In genomic region chr7:988963-989529, GRCh38 we compare ENCODE assay signal across 24 cellular contexts. TPM values are rescaled to one million over a fixed set of nuclear protein-coding genes. Genes with fewer than 3 reads are reported as not detected.
"Had no signal": no experiment of that assay in that cellular context is flagged by ENCODE, and none has a peak within 500 bp of the region (broad histone marks: within the 10 kb centered on the region; RNA-seq: fewer than 3 reads in every experiment).

No MANE protein-coding gene starts in this region.

- H3K4me3 ChIP-seq: gastroesophageal sphincter, testis had no signal

- H3K27me3 ChIP-seq: testis had no signal

- FAIRE-seq: endothelial cell of umbilical vein, keratinocyte had no signal

- H3K27ac ChIP-seq: gastroesophageal sphincter, testis had no signal

- H3K36me3 ChIP-seq: gastroesophageal sphincter, transverse colon had no signal

- H3K9me3 ChIP-seq: gastroesophageal sphincter, testis, transverse colon had no signal

- ATAC-seq: activated CD8-positive, alpha-beta memory T cell treated with anti-CD3 and anti-CD28 coated beads, Interleukin-2, amount 10 ng/mL, durations not matched to agents 7 days and 5 days; activated CD8-positive, alpha-beta T cell treated with anti-CD3 and anti-CD28 coated beads, Interleukin-2, amount 10 ng/mL, durations not matched to agents 7 days and 5 days; activated naive CD8-positive, alpha-beta T cell treated with anti-CD3 and anti-CD28 coated beads, Interleukin-2, amount 50 U/mL, for 24 hours; gastroesophageal sphincter; natural killer cell treated with Interleukin-12 subunit alpha and Interleukin-12 subunit beta and Interleukin-15 and Interleukin-18, amount 100 ng/mL, for 72 hours; right cardiac atrium; stimulated activated naive CD8-positive, alpha-beta T cell treated with anti-CD3 and anti-CD28 coated beads, Interleukin-15, Interleukin-2, amounts not matched to agents 100 U/mL and 50 U/mL, for 24 hours had no signal

- DNase-seq: activated B cell treated with CpG ODN at 0.5 μM for 24 hours; activated CD8-positive, alpha-beta memory T cell treated with anti-CD3 and anti-CD28 coated beads, Interleukin-2, amount 10 ng/mL, durations not matched to agents 7 days and 5 days; activated CD8-positive, alpha-beta T cell treated with anti-CD3 and anti-CD28 coated beads, Interleukin-2, amount 10 ng/mL, durations not matched to agents 7 days and 5 days; activated naive CD8-positive, alpha-beta T cell treated with anti-CD3 and anti-CD28 coated beads, Interleukin-2, amount 50 U/mL, for 24 hours; activated T-cell treated with anti-CD3 and anti-CD28 coated beads, Interleukin-2, amount 50 U/mL, for 48 hours; amygdala; hippocampal formation; mammary epithelial cell; posterior cingulate gyrus; stimulated activated CD4-positive, alpha-beta T cell treated with anti-CD3 and anti-CD28 coated beads, Interleukin-4, amount 100 ng/mL, for 1 hour; stimulated activated naive CD8-positive, alpha-beta T cell treated with anti-CD3 and anti-CD28 coated beads, Interleukin-15, Interleukin-2, amounts not matched to agents 100 U/mL and 50 U/mL, for 24 hours had no signal

RNA-seq across cellular contexts. Expression of gene CYP2W1, which starts 6.1 kb away (rescaled TPM):
- total RNA-seq: activated B cell treated with CpG ODN at 0.5 μM for 24 hours; activated CD8-positive, alpha-beta memory T cell treated with anti-CD3 and anti-CD28 coated beads, Interleukin-2, amount 10 ng/mL, durations not matched to agents 7 days and 5 days; activated CD8-positive, alpha-beta T cell treated with anti-CD3 and anti-CD28 coated beads, Interleukin-2, amount 10 ng/mL, durations not matched to agents 7 days and 5 days; activated T-helper 2 cell treated with anti-CD3 and anti-CD28 coated beads, Interferon-gamma antibody, Interleukin-2, Interleukin-4, amounts not matched to agents 10 μg/mL and 5 μg/mL and 100 μg/mL, durations not matched to agents 14 hours and 24 hours and 36 hours; endothelial cell of umbilical vein; fibroblast of lung; gastroesophageal sphincter; mammary epithelial cell; mononuclear cell; natural killer cell treated with Interleukin-12 subunit alpha and Interleukin-12 subunit beta and Interleukin-15 and Interleukin-18, amount 100 ng/mL, for 72 hours; osteoblast; right cardiac atrium had no signal
- polyA plus RNA-seq: endothelial cell of umbilical vein, fibroblast of lung, liver, mammary epithelial cell, right cardiac atrium had no signal

RNA-seq across cellular contexts. Expression of gene GPR146, which starts 55.3 kb away (rescaled TPM):
- total RNA-seq: fibroblast of villous mesenchyme had no signal
